1 cellular context compared by ENCODE assay signal in the genomic region with DNA sequence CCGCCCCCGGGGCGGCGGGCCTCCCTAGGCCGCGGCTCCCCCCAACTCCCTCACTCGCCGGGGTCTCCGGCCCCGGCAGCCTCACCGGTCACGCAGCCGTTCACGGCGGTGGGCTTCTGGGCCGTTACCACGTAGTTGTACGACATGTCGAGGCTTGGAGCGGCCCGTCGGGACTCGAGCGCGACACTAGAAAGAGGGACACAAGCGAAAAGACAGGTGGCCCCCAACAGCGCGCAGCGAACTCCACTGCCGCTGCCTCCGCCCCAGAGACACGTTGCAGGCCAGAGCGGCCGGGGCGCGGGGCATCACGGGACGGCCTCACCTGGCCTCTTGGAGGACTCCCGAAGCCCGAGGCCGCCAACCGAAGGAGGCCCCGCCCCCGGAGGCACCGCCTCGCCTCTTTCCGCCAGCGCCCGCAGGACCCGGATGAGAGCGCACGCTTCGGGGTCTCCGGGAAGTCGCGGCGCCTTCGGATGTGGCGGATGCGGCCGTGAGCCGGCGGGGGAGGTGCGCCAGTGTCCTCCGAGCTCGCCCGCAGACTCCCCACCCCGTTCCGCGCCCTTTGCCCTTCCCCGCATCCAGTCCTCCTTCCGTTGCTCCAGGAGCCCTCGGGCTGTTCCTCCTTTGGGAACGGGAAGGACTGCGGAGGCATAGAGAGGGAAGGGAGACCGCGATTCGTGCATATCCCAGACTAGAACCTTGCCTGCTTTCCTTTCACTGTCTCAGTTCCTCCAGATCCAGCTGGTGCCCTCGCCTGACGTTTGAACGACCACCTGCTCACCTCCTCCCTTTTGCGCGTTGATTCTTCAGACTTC.
TF ChIP-seq lines count a peak whose summit lies in the region.

A gene (minus strand): TSS at position 283 of the 815 bp plus-strand sequence. CDS start 137 bp downstream, at position 146.
A gene with protein sequence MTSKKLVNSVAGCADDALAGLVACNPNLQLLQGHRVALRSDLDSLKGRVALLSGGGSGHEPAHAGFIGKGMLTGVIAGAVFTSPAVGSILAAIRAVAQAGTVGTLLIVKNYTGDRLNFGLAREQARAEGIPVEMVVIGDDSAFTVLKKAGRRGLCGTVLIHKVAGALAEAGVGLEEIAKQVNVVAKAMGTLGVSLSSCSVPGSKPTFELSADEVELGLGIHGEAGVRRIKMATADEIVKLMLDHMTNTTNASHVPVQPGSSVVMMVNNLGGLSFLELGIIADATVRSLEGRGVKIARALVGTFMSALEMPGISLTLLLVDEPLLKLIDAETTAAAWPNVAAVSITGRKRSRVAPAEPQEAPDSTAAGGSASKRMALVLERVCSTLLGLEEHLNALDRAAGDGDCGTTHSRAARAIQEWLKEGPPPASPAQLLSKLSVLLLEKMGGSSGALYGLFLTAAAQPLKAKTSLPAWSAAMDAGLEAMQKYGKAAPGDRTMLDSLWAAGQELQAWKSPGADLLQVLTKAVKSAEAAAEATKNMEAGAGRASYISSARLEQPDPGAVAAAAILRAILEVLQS (plus strand): TSS at position 406 of the 815 bp plus-strand sequence. CDS start 1,501 bp downstream, outside the sequence.

TF ChIP-seq in K562, 482 proteins besides CTCF, POLR2A, EP300 and RAD21 (continued from another document and continues in another):
- TF ChIP-seq, protein P1, sequence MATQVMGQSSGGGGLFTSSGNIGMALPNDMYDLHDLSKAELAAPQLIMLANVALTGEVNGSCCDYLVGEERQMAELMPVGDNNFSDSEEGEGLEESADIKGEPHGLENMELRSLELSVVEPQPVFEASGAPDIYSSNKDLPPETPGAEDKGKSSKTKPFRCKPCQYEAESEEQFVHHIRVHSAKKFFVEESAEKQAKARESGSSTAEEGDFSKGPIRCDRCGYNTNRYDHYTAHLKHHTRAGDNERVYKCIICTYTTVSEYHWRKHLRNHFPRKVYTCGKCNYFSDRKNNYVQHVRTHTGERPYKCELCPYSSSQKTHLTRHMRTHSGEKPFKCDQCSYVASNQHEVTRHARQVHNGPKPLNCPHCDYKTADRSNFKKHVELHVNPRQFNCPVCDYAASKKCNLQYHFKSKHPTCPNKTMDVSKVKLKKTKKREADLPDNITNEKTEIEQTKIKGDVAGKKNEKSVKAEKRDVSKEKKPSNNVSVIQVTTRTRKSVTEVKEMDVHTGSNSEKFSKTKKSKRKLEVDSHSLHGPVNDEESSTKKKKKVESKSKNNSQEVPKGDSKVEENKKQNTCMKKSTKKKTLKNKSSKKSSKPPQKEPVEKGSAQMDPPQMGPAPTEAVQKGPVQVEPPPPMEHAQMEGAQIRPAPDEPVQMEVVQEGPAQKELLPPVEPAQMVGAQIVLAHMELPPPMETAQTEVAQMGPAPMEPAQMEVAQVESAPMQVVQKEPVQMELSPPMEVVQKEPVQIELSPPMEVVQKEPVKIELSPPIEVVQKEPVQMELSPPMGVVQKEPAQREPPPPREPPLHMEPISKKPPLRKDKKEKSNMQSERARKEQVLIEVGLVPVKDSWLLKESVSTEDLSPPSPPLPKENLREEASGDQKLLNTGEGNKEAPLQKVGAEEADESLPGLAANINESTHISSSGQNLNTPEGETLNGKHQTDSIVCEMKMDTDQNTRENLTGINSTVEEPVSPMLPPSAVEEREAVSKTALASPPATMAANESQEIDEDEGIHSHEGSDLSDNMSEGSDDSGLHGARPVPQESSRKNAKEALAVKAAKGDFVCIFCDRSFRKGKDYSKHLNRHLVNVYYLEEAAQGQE (CRISPR knock-in tag; IDR thresholded peaks at IDR 0.05; ENCODE audit: low read depth) = 0 out of 2 replicates have a peak, but pooled peaks have one; percentile 68
- TF ChIP-seq EGR1 (conservative IDR thresholded peaks at IDR 0.05) = peak; percentile 62; the same call in 1 of the 2 replicates
- TF ChIP-seq, protein P2, sequence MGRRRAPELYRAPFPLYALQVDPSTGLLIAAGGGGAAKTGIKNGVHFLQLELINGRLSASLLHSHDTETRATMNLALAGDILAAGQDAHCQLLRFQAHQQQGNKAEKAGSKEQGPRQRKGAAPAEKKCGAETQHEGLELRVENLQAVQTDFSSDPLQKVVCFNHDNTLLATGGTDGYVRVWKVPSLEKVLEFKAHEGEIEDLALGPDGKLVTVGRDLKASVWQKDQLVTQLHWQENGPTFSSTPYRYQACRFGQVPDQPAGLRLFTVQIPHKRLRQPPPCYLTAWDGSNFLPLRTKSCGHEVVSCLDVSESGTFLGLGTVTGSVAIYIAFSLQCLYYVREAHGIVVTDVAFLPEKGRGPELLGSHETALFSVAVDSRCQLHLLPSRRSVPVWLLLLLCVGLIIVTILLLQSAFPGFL (CRISPR knock-in tag; IDR thresholded peaks at IDR 0.05) = no peak
- no peak for TF ChIP-seq ZNF134 (CRISPR knock-in tag; conservative IDR thresholded peaks at IDR 0.05)
- TF ChIP-seq CAMTA2 (CRISPR knock-in tag; conservative IDR thresholded peaks at IDR 0.05) = no peak
- no peak for TF ChIP-seq EZH2 (IDR thresholded peaks at IDR 0.05; ENCODE audit: borderline replicate concordance, low read depth, low read length)
- TF ChIP-seq TFAM (CRISPR knock-in tag; conservative IDR thresholded peaks at IDR 0.05) = no peak
- peak; percentile 89; the same call in 1 of the 2 replicates for TF ChIP-seq KAT7 (CRISPR knock-in tag; IDR thresholded peaks at IDR 0.05; ENCODE audit: borderline replicate concordance)
- TF ChIP-seq MCM5 (IDR thresholded peaks at IDR 0.05; ENCODE audit: low read depth) = no peak
- TF ChIP-seq, protein P3, sequence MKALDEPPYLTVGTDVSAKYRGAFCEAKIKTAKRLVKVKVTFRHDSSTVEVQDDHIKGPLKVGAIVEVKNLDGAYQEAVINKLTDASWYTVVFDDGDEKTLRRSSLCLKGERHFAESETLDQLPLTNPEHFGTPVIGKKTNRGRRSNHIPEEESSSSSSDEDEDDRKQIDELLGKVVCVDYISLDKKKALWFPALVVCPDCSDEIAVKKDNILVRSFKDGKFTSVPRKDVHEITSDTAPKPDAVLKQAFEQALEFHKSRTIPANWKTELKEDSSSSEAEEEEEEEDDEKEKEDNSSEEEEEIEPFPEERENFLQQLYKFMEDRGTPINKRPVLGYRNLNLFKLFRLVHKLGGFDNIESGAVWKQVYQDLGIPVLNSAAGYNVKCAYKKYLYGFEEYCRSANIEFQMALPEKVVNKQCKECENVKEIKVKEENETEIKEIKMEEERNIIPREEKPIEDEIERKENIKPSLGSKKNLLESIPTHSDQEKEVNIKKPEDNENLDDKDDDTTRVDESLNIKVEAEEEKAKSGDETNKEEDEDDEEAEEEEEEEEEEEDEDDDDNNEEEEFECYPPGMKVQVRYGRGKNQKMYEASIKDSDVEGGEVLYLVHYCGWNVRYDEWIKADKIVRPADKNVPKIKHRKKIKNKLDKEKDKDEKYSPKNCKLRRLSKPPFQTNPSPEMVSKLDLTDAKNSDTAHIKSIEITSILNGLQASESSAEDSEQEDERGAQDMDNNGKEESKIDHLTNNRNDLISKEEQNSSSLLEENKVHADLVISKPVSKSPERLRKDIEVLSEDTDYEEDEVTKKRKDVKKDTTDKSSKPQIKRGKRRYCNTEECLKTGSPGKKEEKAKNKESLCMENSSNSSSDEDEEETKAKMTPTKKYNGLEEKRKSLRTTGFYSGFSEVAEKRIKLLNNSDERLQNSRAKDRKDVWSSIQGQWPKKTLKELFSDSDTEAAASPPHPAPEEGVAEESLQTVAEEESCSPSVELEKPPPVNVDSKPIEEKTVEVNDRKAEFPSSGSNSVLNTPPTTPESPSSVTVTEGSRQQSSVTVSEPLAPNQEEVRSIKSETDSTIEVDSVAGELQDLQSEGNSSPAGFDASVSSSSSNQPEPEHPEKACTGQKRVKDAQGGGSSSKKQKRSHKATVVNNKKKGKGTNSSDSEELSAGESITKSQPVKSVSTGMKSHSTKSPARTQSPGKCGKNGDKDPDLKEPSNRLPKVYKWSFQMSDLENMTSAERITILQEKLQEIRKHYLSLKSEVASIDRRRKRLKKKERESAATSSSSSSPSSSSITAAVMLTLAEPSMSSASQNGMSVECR (CRISPR knock-in tag; IDR thresholded peaks at IDR 0.05) = peak; percentile 74
- TF ChIP-seq, protein P4, sequence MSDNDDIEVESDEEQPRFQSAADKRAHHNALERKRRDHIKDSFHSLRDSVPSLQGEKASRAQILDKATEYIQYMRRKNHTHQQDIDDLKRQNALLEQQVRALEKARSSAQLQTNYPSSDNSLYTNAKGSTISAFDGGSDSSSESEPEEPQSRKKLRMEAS (CRISPR knock-in tag; IDR thresholded peaks at IDR 0.05) = peak; percentile 78
- TF ChIP-seq ZKSCAN1 (IDR thresholded peaks at IDR 0.05; ENCODE audit: low read depth, low read length) = no peak
- TF ChIP-seq RB1 (IDR thresholded peaks at IDR 0.05; ENCODE audit: low read depth) = peak; percentile 76
- TF ChIP-seq, protein P5, sequence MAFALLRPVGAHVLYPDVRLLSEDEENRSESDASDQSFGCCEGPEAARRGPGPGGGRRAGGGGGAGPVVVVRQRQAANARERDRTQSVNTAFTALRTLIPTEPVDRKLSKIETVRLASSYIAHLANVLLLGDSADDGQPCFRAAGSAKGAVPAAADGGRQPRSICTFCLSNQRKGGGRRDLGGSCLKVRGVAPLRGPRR (CRISPR knock-in tag; IDR thresholded peaks at IDR 0.05) = no peak
- no peak for TF ChIP-seq ZNF668 (CRISPR knock-in tag; IDR thresholded peaks at IDR 0.05)
- no peak for TF ChIP-seq ZNF764 (CRISPR knock-in tag; IDR thresholded peaks at IDR 0.05; ENCODE audit: low read depth)
- no peak for TF ChIP-seq SMAD2 (IDR thresholded peaks at IDR 0.05; ENCODE audit: low read depth, low read length)
- no peak for TF ChIP-seq CSDE1 (IDR thresholded peaks at IDR 0.05)
- no peak for TF ChIP-seq MAFK (IDR thresholded peaks at IDR 0.05; ENCODE audit: low read length)
- TF ChIP-seq BCOR (IDR thresholded peaks at IDR 0.05) = no peak
- TF ChIP-seq KDM4B (IDR thresholded peaks at IDR 0.05; ENCODE audit: borderline replicate concordance in 2 of 2, low read depth in 1 of 2) = peak in 1 of 2 experiments; percentile 55; a peak in 1 of 4 replicates
- TF ChIP-seq ZNF699 (CRISPR knock-in tag; IDR thresholded peaks at IDR 0.05; ENCODE audit: insufficient replicate concordance) = no peak
- TF ChIP-seq, protein P6, sequence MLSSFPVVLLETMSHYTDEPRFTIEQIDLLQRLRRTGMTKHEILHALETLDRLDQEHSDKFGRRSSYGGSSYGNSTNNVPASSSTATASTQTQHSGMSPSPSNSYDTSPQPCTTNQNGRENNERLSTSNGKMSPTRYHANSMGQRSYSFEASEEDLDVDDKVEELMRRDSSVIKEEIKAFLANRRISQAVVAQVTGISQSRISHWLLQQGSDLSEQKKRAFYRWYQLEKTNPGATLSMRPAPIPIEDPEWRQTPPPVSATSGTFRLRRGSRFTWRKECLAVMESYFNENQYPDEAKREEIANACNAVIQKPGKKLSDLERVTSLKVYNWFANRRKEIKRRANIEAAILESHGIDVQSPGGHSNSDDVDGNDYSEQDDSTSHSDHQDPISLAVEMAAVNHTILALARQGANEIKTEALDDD (IDR thresholded peaks at IDR 0.05) = no peak
- 0 out of 2 replicates have a peak, but pooled peaks have one; percentile 25 for TF ChIP-seq HSF4 (CRISPR knock-in tag; IDR thresholded peaks at IDR 0.05; ENCODE audit: borderline replicate concordance)
- TF ChIP-seq OTX1 (CRISPR knock-in tag; IDR thresholded peaks at IDR 0.05) = no peak
- TF ChIP-seq, protein P7, sequence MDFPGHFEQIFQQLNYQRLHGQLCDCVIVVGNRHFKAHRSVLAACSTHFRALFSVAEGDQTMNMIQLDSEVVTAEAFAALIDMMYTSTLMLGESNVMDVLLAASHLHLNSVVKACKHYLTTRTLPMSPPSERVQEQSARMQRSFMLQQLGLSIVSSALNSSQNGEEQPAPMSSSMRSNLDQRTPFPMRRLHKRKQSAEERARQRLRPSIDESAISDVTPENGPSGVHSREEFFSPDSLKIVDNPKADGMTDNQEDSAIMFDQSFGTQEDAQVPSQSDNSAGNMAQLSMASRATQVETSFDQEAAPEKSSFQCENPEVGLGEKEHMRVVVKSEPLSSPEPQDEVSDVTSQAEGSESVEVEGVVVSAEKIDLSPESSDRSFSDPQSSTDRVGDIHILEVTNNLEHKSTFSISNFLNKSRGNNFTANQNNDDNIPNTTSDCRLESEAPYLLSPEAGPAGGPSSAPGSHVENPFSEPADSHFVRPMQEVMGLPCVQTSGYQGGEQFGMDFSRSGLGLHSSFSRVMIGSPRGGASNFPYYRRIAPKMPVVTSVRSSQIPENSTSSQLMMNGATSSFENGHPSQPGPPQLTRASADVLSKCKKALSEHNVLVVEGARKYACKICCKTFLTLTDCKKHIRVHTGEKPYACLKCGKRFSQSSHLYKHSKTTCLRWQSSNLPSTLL (IDR thresholded peaks at IDR 0.05) = no peak
- peak; percentile 60 for TF ChIP-seq U2AF1 (optimal IDR thresholded peaks at IDR 0.05; ENCODE audit: low read depth, low read length)
- no peak for TF ChIP-seq HDAC8 (tag; IDR thresholded peaks at IDR 0.05)
- no peak for TF ChIP-seq ZNF583 (CRISPR knock-in tag; IDR thresholded peaks at IDR 0.05)
- TF ChIP-seq ZNF431 (CRISPR knock-in tag; IDR thresholded peaks at IDR 0.05) = peak; percentile 13; the same call in 1 of the 2 replicates
- TF ChIP-seq, protein P8, sequence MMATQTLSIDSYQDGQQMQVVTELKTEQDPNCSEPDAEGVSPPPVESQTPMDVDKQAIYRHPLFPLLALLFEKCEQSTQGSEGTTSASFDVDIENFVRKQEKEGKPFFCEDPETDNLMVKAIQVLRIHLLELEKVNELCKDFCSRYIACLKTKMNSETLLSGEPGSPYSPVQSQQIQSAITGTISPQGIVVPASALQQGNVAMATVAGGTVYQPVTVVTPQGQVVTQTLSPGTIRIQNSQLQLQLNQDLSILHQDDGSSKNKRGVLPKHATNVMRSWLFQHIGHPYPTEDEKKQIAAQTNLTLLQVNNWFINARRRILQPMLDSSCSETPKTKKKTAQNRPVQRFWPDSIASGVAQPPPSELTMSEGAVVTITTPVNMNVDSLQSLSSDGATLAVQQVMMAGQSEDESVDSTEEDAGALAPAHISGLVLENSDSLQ (IDR thresholded peaks at IDR 0.05) = 0 out of 2 replicates have a peak, but pooled peaks have one; percentile 42
- TF ChIP-seq PCBP2 (IDR thresholded peaks at IDR 0.05; ENCODE audit: low read depth, low read length, poor library complexity, severe bottlenecking) = no peak
- TF ChIP-seq MBD2 (IDR thresholded peaks at IDR 0.05; ENCODE audit: borderline replicate concordance, low read depth) = peak; percentile 75
- no peak for TF ChIP-seq TBL1XR1 (IDR thresholded peaks at IDR 0.05; ENCODE audit: low read length in 2 of 2)
- TF ChIP-seq L3MBTL2 (IDR thresholded peaks at IDR 0.05) = peak; percentile 64
- no peak for TF ChIP-seq ILK (tag; IDR thresholded peaks at IDR 0.05; ENCODE audit: borderline replicate concordance, low read depth)
- peak; percentile 81 for TF ChIP-seq POLR2B (IDR thresholded peaks at IDR 0.05; ENCODE audit: low read depth, partially characterized antibody)
- TF ChIP-seq JUND (IDR thresholded peaks at IDR 0.05; ENCODE audit: borderline replicate concordance, low read depth, low read length) = no peak
- no peak; the same call in 2 of the 3 replicates for TF ChIP-seq JUND (tag; IDR thresholded peaks at IDR 0.05; ENCODE audit: borderline replicate concordance, low read depth, low read length)
- TF ChIP-seq HIVEP1 (CRISPR knock-in tag; IDR thresholded peaks at IDR 0.05) = no peak
- TF ChIP-seq ZNF175 (CRISPR knock-in tag; IDR thresholded peaks at IDR 0.05; ENCODE audit: low read depth) = no peak
- TF ChIP-seq ETV1 (tag; conservative IDR thresholded peaks at IDR 0.05; ENCODE audit: low read depth) = no peak
- TF ChIP-seq SLC30A9 (CRISPR knock-in tag; IDR thresholded peaks at IDR 0.05) = no peak
- 0 out of 2 replicates have a peak, but pooled peaks have one; percentile 23 for TF ChIP-seq ERF (CRISPR knock-in tag; IDR thresholded peaks at IDR 0.05)
